8 cellular contexts compared by ENCODE assay signal in genomic region chr3:143831208-143831607, GRCh38. TPM values are rescaled to one million over a fixed set of nuclear protein-coding genes. Genes with fewer than 3 reads are reported as not detected.
DNase-seq lines count a peak whose midpoint lies in the region; ATAC-seq and TF ChIP-seq lines count a peak whose summit lies in the region.

No MANE protein-coding gene starts in this region.

- peak overlapping the region; percentile 4 for H3K4me3 Mint-ChIP-seq in activated naive CD8-positive, alpha-beta T cell treated with anti-CD3 and anti-CD28 coated beads for 36 hours

- peak overlapping the region; percentile 35 for H3K27ac Mint-ChIP-seq in activated naive CD8-positive, alpha-beta T cell treated with anti-CD3 and anti-CD28 coated beads for 36 hours

- peaks cover 33% of the 10 kb centered on the region for H3K4me1 Mint-ChIP-seq in activated naive CD8-positive, alpha-beta T cell treated with anti-CD3 and anti-CD28 coated beads for 36 hours

- ATAC-seq in GM18861 (IDR thresholded peaks at IDR 0.05; ENCODE audit: unreplicated experiment) (peak; percentile 43), HG02798 (IDR thresholded peaks at IDR 0.05; ENCODE audit: poor library complexity, unreplicated experiment) (peak; percentile 31), omental fat pad (ENCODE audit: low FRiP score) (peak; percentile 83)

- peaks cover 10% of the 10 kb centered on the region for H3K9me3 Mint-ChIP-seq in activated naive CD8-positive, alpha-beta T cell treated with anti-CD3 and anti-CD28 coated beads for 36 hours

- H3K36me3 Mint-ChIP-seq in activated naive CD8-positive, alpha-beta T cell treated with anti-CD3 and anti-CD28 coated beads for 36 hours = peaks cover 12% of the 10 kb centered on the region

- TF ChIP-seq CTCF in omental fat pad (IDR thresholded peaks at IDR 0.05) = no peak

- no peak for DNase-seq in activated naive CD8-positive, alpha-beta T cell treated with anti-CD3 and anti-CD28 coated beads for 36 hours
- DNase-seq in omental fat pad (ENCODE audit: low spot score) (no peak), germinal center (ENCODE audit: low spot score) (no peak), NCI-H1694 (lab: John Stamatoyannopoulos, UW) (no peak), NCI-H526 treated with DMSO at 0.1 percent for 48 hours (lab: John Stamatoyannopoulos, UW) (no peak)
- DNase-seq in stimulated activated CD4-positive, alpha-beta T cell treated with anti-CD3 and anti-CD28 coated beads, Interleukin-12 subunit alpha, Interleukin-12 subunit beta, amount 100 ng/mL, for 4 hours = no peak

- H3K27me3 Mint-ChIP-seq in activated naive CD8-positive, alpha-beta T cell treated with anti-CD3 and anti-CD28 coated beads for 36 hours = no peaks in the 10 kb centered on the region

RNA-seq across cellular contexts. Expression of gene SLC9A9, which starts 17.1 kb away (rescaled TPM):
- total RNA-seq in activated naive CD8-positive, alpha-beta T cell treated with anti-CD3 and anti-CD28 coated beads for 36 hours = 1 to 10 TPM; 2.1 to 2.3 TPM
- 10 to 100 TPM; 15.5 to 39.6 (median 26.9) TPM for total RNA-seq in omental fat pad

Comparison
In these comparisons a context has a peak if more than half of its experiments do, and no peak if none do; other contexts are left out.
1. ATAC-seq: peak in every context shown above with its lines; median percentile 83 in omental fat pad; 43 in GM18861; 31 in HG02798.
2. RNA of gene SLC9A9, which starts 17.1 kb away (total RNA-seq): 15.5 to 39.6 TPM in omental fat pad; 2.1 to 2.3 TPM in activated naive CD8-positive, alpha-beta T cell treated with anti-CD3 and anti-CD28 coated beads for 36 hours; every median in the first group is over 4 times any median in the second.